Comparison of ENCODE assay signal across 13 cellular contexts in genomic region chr1:65528104-65528503, GRCh38.
A peak's percentile ranks its signal among the peaks of the same experiment; 100 is the strongest.
DNase-seq lines count a peak whose midpoint lies in the region; ATAC-seq and TF ChIP-seq lines count a peak whose summit lies in the region.
"Had no signal": no experiment of that assay in that cellular context is flagged by ENCODE, and none has a peak within 500 bp of the region (broad histone marks: within the 10 kb centered on the region; RNA-seq: fewer than 3 reads in every experiment).

No MANE protein-coding gene starts in this region.

- TF ChIP-seq CTCF in SK-N-SH (IDR thresholded peaks at IDR 0.05) (peak; percentile 55), fibroblast of the aortic adventitia (IDR thresholded peaks at IDR 0.05; ENCODE audit: insufficient read depth, low read length) (peak; percentile 39), smooth muscle cell (IDR thresholded peaks at IDR 0.05; ENCODE audit: borderline replicate concordance, insufficient read depth, poor library complexity, severe bottlenecking) (peak; percentile 37), ovary (IDR thresholded peaks at IDR 0.05) (no peak)

- no peaks in the 10 kb centered on the region for H4K20me1 ChIP-seq in SK-N-SH (ENCODE audit: insufficient read depth)
- peaks cover 17% of the 10 kb centered on the region for H4K20me1 ChIP-seq in smooth muscle cell (ENCODE audit: low read depth)

- CTCF ChIA-PET in SK-N-SH (lab: Yijun Ruan, JAX) = no interaction called here

- H3K9me2 ChIP-seq in SK-N-SH = no peaks in the 10 kb centered on the region

- H3K9ac ChIP-seq in SK-N-SH (0 out of 2 replicates have a peak overlapping the region, but pooled peaks have one; percentile 15), smooth muscle cell (ENCODE audit: low read depth) (no peak overlapping the region)

- H3K4me3 ChIP-seq in SK-N-SH (ENCODE audit: low read depth in 2 of 2, low read length in 1 of 2) = peak overlapping the region in 1 of 2 experiments; percentile 13; a peak in 1 of 4 replicates
- H3K4me3 ChIP-seq in fibroblast of the aortic adventitia (ENCODE audit: low read depth, low read length) = no peak overlapping the region
- no peak overlapping the region for H3K4me3 ChIP-seq in smooth muscle cell
- no peak overlapping the region for H3K4me3 ChIP-seq in ovary
- H3K4me3 ChIP-seq: lung had no signal

- TF ChIP-seq RAD21 in SK-N-SH (IDR thresholded peaks at IDR 0.05; ENCODE audit: low read length) = no peak

- intact Hi-C loops in ovary (cut with DNase I) = no loop called here

- H3K27me3 ChIP-seq in SK-N-SH (ENCODE audit: insufficient read depth) (peaks cover 9% of the 10 kb centered on the region; the same call in 1 of the 2 replicates), smooth muscle cell (ENCODE audit: low read depth) (peaks cover 48% of the 10 kb centered on the region), ovary (no peaks in the 10 kb centered on the region)

- H2AFZ ChIP-seq in SK-N-SH (ENCODE audit: low read depth) (no peak overlapping the region), smooth muscle cell (ENCODE audit: low read depth) (no peak overlapping the region)

- WGBS in SK-N-SH (ENCODE audit: low lambda C conversion rate) = 87% methylated on average over 1 of the region's 1 CpG
- 85% methylated on average over 1 of the region's 1 CpG for WGBS in smooth muscle cell (ENCODE audit: low lambda C conversion rate)
- WGBS in ovary, 3 donors = 32 to 37% (median 33%) methylated on average over 1 of the region's 1 CpG

- H3K79me2 ChIP-seq in SK-N-SH (ENCODE audit: insufficient read depth) (no peaks in the 10 kb centered on the region), smooth muscle cell (ENCODE audit: low read depth) (no peaks in the 10 kb centered on the region)

- H3K36me3 ChIP-seq in SK-N-SH (replicated peaks in 1 of 2; ENCODE audit: control insufficient read depth in 1 of 2, insufficient read depth in 2 of 2, low read length in 1 of 2) = no peaks in the 10 kb centered on the region
- no peaks in the 10 kb centered on the region for H3K36me3 ChIP-seq in smooth muscle cell (ENCODE audit: low read depth)
- no peaks in the 10 kb centered on the region for H3K36me3 ChIP-seq in ovary

- DNase-seq in ELR (ENCODE audit: low read depth) (peak; percentile 40), SK-N-SH (no peak), fibroblast of the aortic adventitia (ENCODE audit: low read depth) (no peak), smooth muscle cell (lab: John Stamatoyannopoulos, UW; ENCODE audit: unreplicated experiment) (no peak), ovary (no peak), COR-L47 (lab: John Stamatoyannopoulos, UW) (no peak)
- DNase-seq: effector CD4-positive, alpha-beta T cell; H7; NCI-H1417; NCI-H69; SHP77 had no signal

- no peak for TF ChIP-seq POLR2A in ovary (IDR thresholded peaks at IDR 0.05)

- no peaks in the 10 kb centered on the region for H3K9me3 ChIP-seq in SK-N-SH
- no peaks in the 10 kb centered on the region for H3K9me3 ChIP-seq in smooth muscle cell (replicated peaks; ENCODE audit: low read depth)
- no peaks in the 10 kb centered on the region for H3K9me3 ChIP-seq in ovary

- H3K4me2 ChIP-seq in SK-N-SH (peak overlapping the region; percentile 69), smooth muscle cell (no peak overlapping the region)

- peaks cover 0 to 17% of the 10 kb centered on the region in 2 experiments; a peak in 2 of 4 replicates for H3K4me1 ChIP-seq in SK-N-SH (ENCODE audit: control insufficient read depth in 1 of 2, insufficient read depth in 2 of 2, low read depth in 1 of 2, low read length in 1 of 2)
- H3K4me1 ChIP-seq in smooth muscle cell (ENCODE audit: low read depth) = no peaks in the 10 kb centered on the region
- H3K4me1 ChIP-seq in ovary (ENCODE audit: insufficient read depth) = peaks cover 7% of the 10 kb centered on the region

- TF ChIP-seq EP300 in SK-N-SH (IDR thresholded peaks at IDR 0.05; ENCODE audit: borderline replicate concordance in 1 of 2, low read depth in 1 of 2, low read length in 1 of 2) = no peak
- TF ChIP-seq EP300 in ovary (IDR thresholded peaks at IDR 0.05) = no peak

- ATAC-seq in HG03571 (IDR thresholded peaks at IDR 0.05; ENCODE audit: unreplicated experiment) = no peak

- H3K27ac ChIP-seq in SK-N-SH (ENCODE audit: low read depth in 2 of 2, low read length in 1 of 2) (peak overlapping the region; percentile 76 to 91; a peak in 3 of 4 replicates), smooth muscle cell (ENCODE audit: low read depth) (no peak overlapping the region), ovary (no peak overlapping the region)

- POLR2A ChIA-PET in SK-N-SH (lab: Yijun Ruan, JAX) = no interaction called here

- H3F3A ChIP-seq in SK-N-SH (replicated peaks; ENCODE audit: insufficient read depth) (peaks cover 17% of the 10 kb centered on the region), smooth muscle cell (ENCODE audit: low read depth) (no peaks in the 10 kb centered on the region)

TF ChIP-seq in SK-N-SH, 30 proteins besides CTCF, POLR2A, EP300 and RAD21:
- TF ChIP-seq CHD2 (IDR thresholded peaks at IDR 0.05; ENCODE audit: low read length, partially characterized antibody) (no peak), MXI1 (IDR thresholded peaks at IDR 0.05; ENCODE audit: low read depth, low read length) (no peak), TEAD4 (IDR thresholded peaks at IDR 0.05; ENCODE audit: borderline replicate concordance, insufficient read depth) (no peak), NFIC (IDR thresholded peaks at IDR 0.05; ENCODE audit: borderline replicate concordance) (no peak), RXRA (IDR thresholded peaks at IDR 0.05; ENCODE audit: borderline replicate concordance, low read depth) (no peak), TCF12 (IDR thresholded peaks at IDR 0.05) (no peak)

Comparison
In these comparisons a context has a peak if more than half of its experiments do, and no peak if none do; other contexts are left out.
1. H3K27ac ChIP-seq: peak in SK-N-SH (2 of 2); none in smooth muscle cell (single experiment) and ovary (0 of 2).
2. CTCF ChIP-seq: peak in SK-N-SH (single experiment), fibroblast of the aortic adventitia (single experiment) and smooth muscle cell (single experiment); none in ovary (0 of 3).